1 cellular context compared by ENCODE assay signal in genomic region chr1:88973520-88974137, GRCh38.
TF ChIP-seq lines count a peak whose summit lies in the region.

No MANE protein-coding gene starts in this region.

TF ChIP-seq in liver, 16 proteins besides CTCF, POLR2A, EP300 and RAD21 (continued from another document):
- no peak for TF ChIP-seq REST (IDR thresholded peaks at IDR 0.05)
- TF ChIP-seq MAX (IDR thresholded peaks at IDR 0.05): no peak
TF ChIP-seq in liver: peak in this region for 0.
